Comparison of ENCODE assay signal across 12 cellular contexts in genomic region chr10:794382-794956, GRCh38.
DNase-seq lines count a peak whose midpoint lies in the region; ATAC-seq, FAIRE-seq and TF ChIP-seq lines count a peak whose summit lies in the region.
"Had no signal": no experiment of that assay in that cellular context is flagged by ENCODE, and none has a peak within 500 bp of the region (broad histone marks: within the 10 kb centered on the region; RNA-seq: fewer than 3 reads in every experiment).

No MANE protein-coding gene starts in this region.

- in situ Hi-C loops in astrocyte of the cerebellum (cut with HindIII; ENCODE audit: low sequenced_read_pairs), result no loop called here

- H3K56ac ChIP-seq in H9 (ENCODE audit: insufficient read length, low read depth, low read length), result no peak overlapping the region

- DNase-seq in AG10803 (ENCODE audit: low read depth) (peak; percentile 50), H9 (peak; percentile 53), astrocyte of the cerebellum (ENCODE audit: low read depth) (no peak), left lobe of liver (ENCODE audit: low spot score) (no peak), RCC 7860 (ENCODE audit: low spot score) (no peak), germinal center (ENCODE audit: low spot score) (no peak)
- DNase-seq in effector CD8-positive, alpha-beta T cell (lab: John Stamatoyannopoulos, UW), result no peak
- no peak for DNase-seq in central memory CD4-positive, alpha-beta T cell
- DNase-seq: cortex of kidney, left cardiac atrium, RPMI8226, spleen had no signal

- H4K20me1 ChIP-seq in H9 (ENCODE audit: control insufficient read depth, insufficient read depth, insufficient read length), result no peaks in the 10 kb centered on the region

- H3K27ac ChIP-seq in H9 (ENCODE audit: insufficient read length, low read depth, low read length), result no peak overlapping the region
- H3K27ac ChIP-seq: spleen had no signal

- H2BK15ac ChIP-seq in H9 (ENCODE audit: low read depth, low read length), result no peak overlapping the region

- no peak overlapping the region for H3K4me3 Mint-ChIP-seq in H9

- H3K27ac Mint-ChIP-seq in H9, result no peak overlapping the region

- no peak overlapping the region for H3K4me2 ChIP-seq in H9 (ENCODE audit: insufficient read depth, insufficient read length, low read length)

- no peaks in the 10 kb centered on the region for H3K79me2 ChIP-seq in H9 (ENCODE audit: insufficient read depth, low read length)

- H3K36me3 Mint-ChIP-seq in H9 (ENCODE audit: insufficient read depth in 1 of 3, low read depth in 3 of 3), result peaks cover 28 to 37% (median 32%) of the 10 kb centered on the region in 3 experiments

- H2BK120ac ChIP-seq in H9 (ENCODE audit: low read depth, low read length, poor library complexity, severe bottlenecking), result no peak overlapping the region

- ATAC-seq in left lobe of liver, result peak; percentile 82

- no peak for FAIRE-seq in RCC 7860 (lab: Jason Lieb, UNC)

- H3K23me2 ChIP-seq in H9 (ENCODE audit: insufficient read length, low read depth, low read length, poor library complexity, severe bottlenecking), result no peaks in the 10 kb centered on the region

- no peaks in the 10 kb centered on the region for H3K4me1 ChIP-seq in H9 (ENCODE audit: insufficient read depth, low read length)

- no peak overlapping the region for H3T11ph ChIP-seq in H9 (ENCODE audit: low read length)

- WGBS in H9 (ENCODE audit: extremely low coverage, insufficient read length, low lambda C conversion rate), result no CpG with 5 or more reads among the region's 7 CpGs

- no peaks in the 10 kb centered on the region for H3K9me3 ChIP-seq in H9 (ENCODE audit: control insufficient read depth, low read depth, low read length)

- H3K4me3 ChIP-seq in AG10803 (ENCODE audit: low read length), result no peak overlapping the region
- H3K4me3 ChIP-seq in astrocyte of the cerebellum (ENCODE audit: low read depth, low read length), result no peak overlapping the region
- H3K4me3 ChIP-seq: spleen had no signal

- peaks cover 6% of the 10 kb centered on the region for H3K27me3 Mint-ChIP-seq in H9 (ENCODE audit: low read depth)

- H2AK5ac ChIP-seq in H9 (ENCODE audit: insufficient read length, low read length), result no peak overlapping the region

- H2BK20ac ChIP-seq in H9 (ENCODE audit: low read depth, low read length, poor library complexity, severe bottlenecking), result no peak overlapping the region

- H3K4me1 Mint-ChIP-seq in H9, result peaks cover 0 to 4% of the 10 kb centered on the region in 2 experiments; a peak in 1 of 4 replicates

- TF ChIP-seq CTCF in AG10803 (conservative IDR thresholded peaks at IDR 0.05; ENCODE audit: low read length) (peak; percentile 61), H9 (conservative IDR thresholded peaks at IDR 0.05) (peak; percentile 60), astrocyte of the cerebellum (IDR thresholded peaks at IDR 0.05; ENCODE audit: low read depth, low read length, missing control alignments) (peak; percentile 38)

- H3K23ac ChIP-seq in H9 (ENCODE audit: insufficient read length, low read depth, low read length), result no peak overlapping the region

- H2AFZ ChIP-seq in H9 (ENCODE audit: low read length), result no peak overlapping the region

- no peak overlapping the region for H2BK5ac ChIP-seq in H9 (ENCODE audit: insufficient read length, low read length)

- peaks cover 41 to 43% of the 10 kb centered on the region in 2 experiments for H3K9me3 Mint-ChIP-seq in H9

- no peak overlapping the region for H3K4ac ChIP-seq in H9 (ENCODE audit: low read depth, low read length)

- H4K8ac ChIP-seq in H9 (replicated peaks; ENCODE audit: insufficient read length, low read depth, low read length), result no peak overlapping the region

- H3K79me1 ChIP-seq in H9 (ENCODE audit: insufficient read depth, low read depth, low read length, poor library complexity, severe bottlenecking), result no peaks in the 10 kb centered on the region

- no peak overlapping the region for H3K14ac ChIP-seq in H9 (ENCODE audit: insufficient read depth, low read length)

- H3K27me3 ChIP-seq in H9 (ENCODE audit: insufficient read depth, low read length), result no peaks in the 10 kb centered on the region
- H3K27me3 ChIP-seq: spleen had no signal

- no peak overlapping the region for H4K5ac ChIP-seq in H9 (ENCODE audit: insufficient read length, low read depth, low read length)

- no peak overlapping the region for H3K9ac ChIP-seq in H9 (ENCODE audit: extremely low read depth, insufficient read length, low read length)

- H2BK12ac ChIP-seq in H9 (ENCODE audit: insufficient read length, low read depth, low read length), result no peak overlapping the region

- H4K91ac ChIP-seq in H9 (ENCODE audit: insufficient read length, low read depth, low read length), result no peak overlapping the region

- H3K18ac ChIP-seq in H9 (ENCODE audit: insufficient read length, low read depth, low read length), result no peak overlapping the region

Comparison
In these comparisons a context has a peak if more than half of its experiments do, and no peak if none do; other contexts are left out.
1. DNase-seq: peak in AG10803 (single experiment) and H9 (single experiment); none in astrocyte of the cerebellum (single experiment), left lobe of liver (single experiment), effector CD8-positive, alpha-beta T cell (single experiment), RCC 7860 (single experiment), central memory CD4-positive, alpha-beta T cell (single experiment) and germinal center (single experiment).
2. Peak in every context shown above with its lines, with median percentiles within 50 percentile points of each other: CTCF ChIP-seq.